Comparison of ENCODE assay signal across 9 cellular contexts in genomic region chr16:85751665-85752501, GRCh38. TPM values are rescaled to one million over a fixed set of nuclear protein-coding genes. Genes with fewer than 3 reads are reported as not detected.
DNase-seq lines count a peak whose midpoint lies in the region; FAIRE-seq and TF ChIP-seq lines count a peak whose summit lies in the region.
"Had no signal": no experiment of that assay in that cellular context is flagged by ENCODE, and none has a peak within 500 bp of the region (broad histone marks: within the 10 kb centered on the region; RNA-seq: fewer than 3 reads in every experiment).

No MANE protein-coding gene starts in this region.

- peaks cover 24% of the 10 kb centered on the region for H3K4me1 ChIP-seq in Caco-2
- peaks cover 0 to 7% of the 10 kb centered on the region in 2 donors for H3K4me1 ChIP-seq in kidney (ENCODE audit: control insufficient read depth in 1 of 2, insufficient read depth in 1 of 2, low read depth in 1 of 2, low read length in 2 of 2)

- intact Hi-C loops in Caco-2 (cut with micrococcal nuclease; ENCODE audit: unreplicated experiment) (loop anchor here (5.0 kb wide), 1 partner anchor 305 kb away; no protein-coding TSS in a partner anchor), kidney (cut with DNase I) (no loop called here)

- H3K9me3 Mint-ChIP-seq in Caco-2 (ENCODE audit: unreplicated experiment) (no peaks in the 10 kb centered on the region), HFFc6 (no peaks in the 10 kb centered on the region), neural crest cell (no peaks in the 10 kb centered on the region)

- H3K4me3 Mint-ChIP-seq in Caco-2 (ENCODE audit: unreplicated experiment) (peak overlapping the region; percentile 90), HFFc6 (peak overlapping the region; percentile 71), neural crest cell (peak overlapping the region; percentile 49)

- H3K4me3 ChIP-seq in Caco-2 (ENCODE audit: low read depth, low read length) (no peak overlapping the region), brain microvascular endothelial cell (ENCODE audit: low read depth, low read length) (peak overlapping the region; percentile 30), kidney (ENCODE audit: low read length in 2 of 2) (no peak overlapping the region)

- TF ChIP-seq CTCF in Caco-2 (IDR thresholded peaks at IDR 0.05; ENCODE audit: insufficient read depth in 1 of 2, low read depth in 1 of 2, low read length in 1 of 2, severe bottlenecking in 1 of 2, unreplicated experiment in 1 of 2) = no peak
- no peak for TF ChIP-seq CTCF in HFFc6 (IDR thresholded peaks at IDR 0.05)
- TF ChIP-seq CTCF in brain microvascular endothelial cell (IDR thresholded peaks at IDR 0.05; ENCODE audit: low read depth, low read length, missing control alignments) = no peak
- no peak for TF ChIP-seq CTCF in neural crest cell (conservative IDR thresholded peaks at IDR 0.05)
- no peak for TF ChIP-seq CTCF in kidney (IDR thresholded peaks at IDR 0.05; ENCODE audit: borderline replicate concordance, extremely low read depth, insufficient read depth)

- H3K27ac ChIP-seq in brain microvascular endothelial cell (no peak overlapping the region), kidney (ENCODE audit: low read depth in 2 of 2, low read length in 2 of 2) (no peak overlapping the region)

- H3K27me3 ChIP-seq in Caco-2 (replicated peaks; ENCODE audit: control insufficient read depth, insufficient read depth, low read length) (no peaks in the 10 kb centered on the region; the same call in 1 of the 2 replicates), brain microvascular endothelial cell (replicated peaks) (no peaks in the 10 kb centered on the region)

- H3K36me3 ChIP-seq in Caco-2 (ENCODE audit: control insufficient read depth, insufficient read depth, low read length) (no peaks in the 10 kb centered on the region), brain microvascular endothelial cell (replicated peaks) (no peaks in the 10 kb centered on the region), kidney (ENCODE audit: control insufficient read depth in 1 of 2, insufficient read depth in 2 of 2, low read length in 2 of 2) (no peaks in the 10 kb centered on the region)

- peaks cover 10% of the 10 kb centered on the region for H3K4me1 Mint-ChIP-seq in Caco-2 (ENCODE audit: low read depth, unreplicated experiment)
- peaks cover 46% of the 10 kb centered on the region for H3K4me1 Mint-ChIP-seq in HFFc6 (ENCODE audit: low read depth)
- peaks cover 5% of the 10 kb centered on the region for H3K4me1 Mint-ChIP-seq in neural crest cell

- H3K9me3 ChIP-seq in Caco-2 (no peaks in the 10 kb centered on the region), kidney (ENCODE audit: control insufficient read depth in 1 of 2, low read length in 2 of 2) (no peaks in the 10 kb centered on the region)

- H3K9ac ChIP-seq in kidney (ENCODE audit: low read length in 2 of 2) = no peak overlapping the region

- in situ Hi-C loops in brain microvascular endothelial cell (cut with HindIII; ENCODE audit: low pct_ligation_motif_present, low sequenced_read_pairs) = no loop called here

- H3K27ac Mint-ChIP-seq in Caco-2 (ENCODE audit: unreplicated experiment) = no peak overlapping the region
- H3K27ac Mint-ChIP-seq in HFFc6 = peak overlapping the region; percentile 50
- no peak overlapping the region for H3K27ac Mint-ChIP-seq in neural crest cell (ENCODE audit: unreplicated experiment)

- BruUV-seq in Caco-2 (replicated peaks; lab: Mats Ljungman, UMichigan) = no TSS peak

- H3K27me3 Mint-ChIP-seq in Caco-2 (ENCODE audit: insufficient read depth, unreplicated experiment) = no peaks in the 10 kb centered on the region
- H3K27me3 Mint-ChIP-seq in HFFc6 (ENCODE audit: insufficient read depth) = no peaks in the 10 kb centered on the region; the same call in 1 of the 2 replicates
- peaks cover 55% of the 10 kb centered on the region for H3K27me3 Mint-ChIP-seq in neural crest cell (ENCODE audit: low read depth)

- CTCF ChIA-PET in Caco-2 (lab: Charles Lee) = no interaction called here

- POLR2A ChIA-PET in Caco-2 (lab: Charles Lee) = no interaction called here

- DNase-seq in Caco-2 (no peak), HFFc6 (peak; percentile 18), brain microvascular endothelial cell (no peak), neural crest cell (ENCODE audit: low read depth, low spot score) (no peak), GM12892 (ENCODE audit: insufficient read length) (no peak), HK-2 (ENCODE audit: unreplicated experiment) (no peak), NCI-H748 (lab: John Stamatoyannopoulos, UW; ENCODE audit: unreplicated experiment) (no peak), kidney (no peak)
- DNase-seq: NCI-H2029 treated with DMSO at 0.1 percent for 48 hours had no signal

- H3K36me3 Mint-ChIP-seq in Caco-2 (ENCODE audit: insufficient read depth, unreplicated experiment) = peaks cover 6% of the 10 kb centered on the region
- no peaks in the 10 kb centered on the region for H3K36me3 Mint-ChIP-seq in HFFc6 (ENCODE audit: low read depth)
- H3K36me3 Mint-ChIP-seq in neural crest cell (ENCODE audit: low read depth) = no peaks in the 10 kb centered on the region

- no peak for FAIRE-seq in GM12892 (lab: Jason Lieb, UNC)
- no peak for FAIRE-seq in kidney (lab: Jason Lieb, UNC)

- TF ChIP-seq POLR2A in GM12892 (IDR thresholded peaks at IDR 0.05; ENCODE audit: low read depth, low read length) = no peak

RNA-seq across cellular contexts. Expression of gene C16orf74, which starts 1.0 kb away (rescaled TPM):
- 3.8 and 4.0 TPM in 2 replicates for total RNA-seq in Caco-2 (2022)
- total RNA-seq in HFFc6 (2021; fragmentation: NEBNext Ultra II Directional; extraction: Animal tissue kit (Norgen Biotek cat#: 25700)) = 10 to 100 TPM; 13.4 to 18.6 (median 15.7) TPM
- 1.2 TPM in 2 replicates for total RNA-seq in neural crest cell
- polyA plus RNA-seq in GM12892 (2012; ENCODE audit: missing spikeins) = 5.9 TPM
- total RNA-seq in kidney = 3.5 TPM
- 4.6 TPM for polyA plus RNA-seq in kidney (ENCODE audit: insufficient read depth, low read depth, low replicate concordance)

RNA-seq across cellular contexts. Expression of gene EMC8, which starts 47.5 kb away (rescaled TPM):
- total RNA-seq in Caco-2 (2022) (86.7 and 94.7 TPM in 2 replicates), neural crest cell (44.1 and 48.3 TPM in 2 replicates), kidney (20.9 TPM)
- 10 to 100 TPM; 31.7 to 38.4 (median 36.6) TPM for total RNA-seq in HFFc6 (2021; fragmentation: NEBNext Ultra II Directional; extraction: Animal tissue kit (Norgen Biotek cat#: 25700))
- 14.5 TPM for polyA plus RNA-seq in GM12892 (2012; ENCODE audit: missing spikeins)
- 24.7 TPM for polyA plus RNA-seq in kidney (ENCODE audit: insufficient read depth, low read depth, low replicate concordance)

RNA-seq across cellular contexts. Expression of gene COX4I1, which starts 47.6 kb away (rescaled TPM):
- total RNA-seq in Caco-2 (2022) (814 and 893 TPM in 2 replicates), neural crest cell (426 and 434 TPM in 2 replicates), kidney (439 TPM)
- total RNA-seq in HFFc6 (2021; fragmentation: NEBNext Ultra II Directional; extraction: Animal tissue kit (Norgen Biotek cat#: 25700)) = 100 to 1,000 TPM; 427 to 518 (median 497) TPM
- 895 TPM for polyA plus RNA-seq in GM12892 (2012; ENCODE audit: missing spikeins)
- 1,996 TPM for polyA plus RNA-seq in kidney (ENCODE audit: insufficient read depth, low read depth, low replicate concordance)
